In the genomic region with DNA sequence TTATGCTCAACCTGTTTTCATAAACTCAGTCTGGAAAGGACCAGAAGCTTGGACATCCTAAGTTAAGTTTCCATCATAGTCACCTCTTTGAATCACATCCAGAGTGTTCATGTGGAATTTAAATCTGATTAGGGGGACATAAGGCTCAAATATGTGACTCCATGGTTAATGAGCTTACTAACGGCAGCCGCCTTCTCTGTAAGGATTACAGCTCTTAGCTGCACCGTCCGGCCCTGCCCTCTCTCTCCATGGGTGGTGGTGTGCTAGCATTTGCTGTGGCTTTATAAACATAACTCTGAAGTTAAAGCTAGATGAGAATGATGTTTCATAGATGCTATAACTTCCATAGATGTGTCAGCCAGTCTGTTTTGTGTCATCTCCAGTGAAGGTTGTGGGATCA, we compare ENCODE assay signal across 30 cellular contexts.
"Had no signal": no experiment of that assay in that cellular context is flagged by ENCODE, and none has a peak within 500 bp of the region (broad histone marks: within the 10 kb centered on the region; RNA-seq: fewer than 3 reads in every experiment).

No MANE protein-coding gene starts in this region.

- H3K9me3 ChIP-seq: ascending aorta, esophagus muscularis mucosa, heart right ventricle, lower lobe of right lung, mucosa of descending colon, ovary, uterus had no signal

- ATAC-seq: foreskin keratinocyte; heart right ventricle; left lobe of liver; lower lobe of right lung; mucosa of descending colon; sciatic nerve; stimulated activated effector memory CD8-positive, alpha-beta T cell treated with anti-CD3 and anti-CD28 coated beads, Interleukin-12 subunit alpha, Interleukin-12 subunit beta, amount 100 ng/mL, for 72 hours; stimulated activated naive CD8-positive, alpha-beta T cell treated with anti-CD3 and anti-CD28 coated beads, Interleukin-15, amount 100 ng/mL, for 72 hours had no signal

- DNase-seq: activated CD4-positive, alpha-beta T cell treated with anti-CD3 and anti-CD28 coated beads for 4 hours; activated CD4-positive, alpha-beta T cell treated with anti-CD3 and anti-CD28 coated beads, Interleukin-2, amount 50 U/mL, for 4 hours; activated effector memory CD4-positive, alpha-beta T cell treated with anti-CD3 and anti-CD28 coated beads, Interleukin-2, amount 50 U/mL, for 16 hours; activated naive CD4-positive, alpha-beta T cell treated with anti-CD3 and anti-CD28 coated beads for 36 hours; activated naive CD8-positive, alpha-beta T cell treated with anti-CD3 and anti-CD28 coated beads, Interleukin-2, amount 10 ng/mL, durations not matched to agents 7 days and 5 days; activated T-cell treated with anti-CD3 and anti-CD28 coated beads for 4 hours; brain microvascular endothelial cell; effector CD4-positive, alpha-beta T cell; foreskin keratinocyte; heart right ventricle; kidney glomerular epithelial cell; lower lobe of right lung; mesendoderm; mucosa of descending colon; ovary; stimulated activated CD4-positive, alpha-beta T cell treated with anti-CD3 and anti-CD28 coated beads, Interleukin-4, amount 100 ng/mL, for 24 hours; stimulated activated naive CD8-positive, alpha-beta T cell treated with anti-CD3 and anti-CD28 coated beads, Interleukin-15, amount 100 ng/mL, for 72 hours; substantia nigra; T-helper 1 cell; uterus had no signal

- H3K9me3 Mint-ChIP-seq: activated naive CD4-positive, alpha-beta T cell treated with anti-CD3 and anti-CD28 coated beads for 36 hours; activated naive CD8-positive, alpha-beta T cell treated with anti-CD3 and anti-CD28 coated beads, Interleukin-2, amount 10 ng/mL, durations not matched to agents 7 days and 5 days; nephron; stimulated activated effector memory CD8-positive, alpha-beta T cell treated with anti-CD3 and anti-CD28 coated beads, Interleukin-12 subunit alpha, Interleukin-12 subunit beta, amount 100 ng/mL, for 72 hours; stimulated activated naive CD8-positive, alpha-beta T cell treated with anti-CD3 and anti-CD28 coated beads, Interleukin-15, amount 100 ng/mL, for 72 hours; T-helper 2 cell treated with Interferon-gamma antibody and Interleukin-4, amounts not matched to agents 5 μg/mL and 100 μg/mL, for 36 hours; type B pancreatic cell had no signal

- H3K27ac ChIP-seq: ascending aorta, brain microvascular endothelial cell, foreskin keratinocyte, lower lobe of right lung, ovary, uterus had no signal

- H3K4me1 Mint-ChIP-seq: activated naive CD8-positive, alpha-beta T cell treated with anti-CD3 and anti-CD28 coated beads, Interleukin-2, amount 10 ng/mL, durations not matched to agents 7 days and 5 days; stimulated activated effector memory CD8-positive, alpha-beta T cell treated with anti-CD3 and anti-CD28 coated beads, Interleukin-12 subunit alpha, Interleukin-12 subunit beta, amount 100 ng/mL, for 72 hours; stimulated activated naive CD8-positive, alpha-beta T cell treated with anti-CD3 and anti-CD28 coated beads, Interleukin-15, amount 100 ng/mL, for 72 hours had no signal

- H3K4me3 Mint-ChIP-seq: activated naive CD4-positive, alpha-beta T cell treated with anti-CD3 and anti-CD28 coated beads for 36 hours; activated naive CD8-positive, alpha-beta T cell treated with anti-CD3 and anti-CD28 coated beads, Interleukin-2, amount 10 ng/mL, durations not matched to agents 7 days and 5 days; nephron; stimulated activated effector memory CD8-positive, alpha-beta T cell treated with anti-CD3 and anti-CD28 coated beads, Interleukin-12 subunit alpha, Interleukin-12 subunit beta, amount 100 ng/mL, for 72 hours; stimulated activated naive CD8-positive, alpha-beta T cell treated with anti-CD3 and anti-CD28 coated beads, Interleukin-15, amount 100 ng/mL, for 72 hours; T-helper 2 cell treated with Interferon-gamma antibody and Interleukin-4, amounts not matched to agents 5 μg/mL and 100 μg/mL, for 36 hours; type B pancreatic cell had no signal

- H3K4me1 ChIP-seq: ascending aorta, uterus had no signal

- H3K4me3 ChIP-seq: ascending aorta, esophagus muscularis mucosa, heart right ventricle, lower lobe of right lung, mucosa of descending colon, ovary, skin epidermis, uterus had no signal

- H3K36me3 ChIP-seq: ovary, uterus had no signal

- H3K27me3 Mint-ChIP-seq: progenitor cell of endocrine pancreas, type B pancreatic cell had no signal

- H3K27ac Mint-ChIP-seq: activated naive CD4-positive, alpha-beta T cell treated with anti-CD3 and anti-CD28 coated beads for 36 hours; activated naive CD8-positive, alpha-beta T cell treated with anti-CD3 and anti-CD28 coated beads, Interleukin-2, amount 10 ng/mL, durations not matched to agents 7 days and 5 days; progenitor cell of endocrine pancreas; stimulated activated effector memory CD8-positive, alpha-beta T cell treated with anti-CD3 and anti-CD28 coated beads, Interleukin-12 subunit alpha, Interleukin-12 subunit beta, amount 100 ng/mL, for 72 hours; stimulated activated naive CD8-positive, alpha-beta T cell treated with anti-CD3 and anti-CD28 coated beads, Interleukin-15, amount 100 ng/mL, for 72 hours; T-helper 2 cell treated with Interferon-gamma antibody and Interleukin-4, amounts not matched to agents 5 μg/mL and 100 μg/mL, for 36 hours; type B pancreatic cell had no signal

- H3K36me3 Mint-ChIP-seq: activated naive CD8-positive, alpha-beta T cell treated with anti-CD3 and anti-CD28 coated beads, Interleukin-2, amount 10 ng/mL, durations not matched to agents 7 days and 5 days had no signal

- H3K27me3 ChIP-seq: ascending aorta, brain microvascular endothelial cell, esophagus muscularis mucosa, foreskin keratinocyte, heart right ventricle, ovary, uterus had no signal
